In genomic region chr1:94865369-94865768, GRCh38 we compare ENCODE assay signal across 11 cellular contexts. TPM values are rescaled to one million over a fixed set of nuclear protein-coding genes. Genes with fewer than 3 reads are reported as not detected.
DNase-seq lines count a peak whose midpoint lies in the region; ATAC-seq and TF ChIP-seq lines count a peak whose summit lies in the region.
"Had no signal": no experiment of that assay in that cellular context is flagged by ENCODE, and none has a peak within 500 bp of the region (broad histone marks: within the 10 kb centered on the region; RNA-seq: fewer than 3 reads in every experiment).

No MANE protein-coding gene starts in this region.

- TF ChIP-seq POLR2A in stomach (IDR thresholded peaks at IDR 0.05) = no peak

- DNase-seq in LHCN-M2 (ENCODE audit: low read depth) (peak; percentile 94), dedifferentiated amniotic fluid mesenchymal stem cell (ENCODE audit: extremely low spot score) (peak; percentile 61), left lung (no peak), stomach (no peak), NCI-H1436 (lab: John Stamatoyannopoulos, UW) (no peak), Calu3 (no peak), HUDEP-2 (lab: John Stamatoyannopoulos, UW; ENCODE audit: unreplicated experiment in 76 of 76) (no peak)
- DNase-seq: erythroblast, Kasumi-1 had no signal

- no peak overlapping the region for H3K4me3 Mint-ChIP-seq in Calu3 (ENCODE audit: low read depth, unreplicated experiment)

- CTCF ChIA-PET in Calu3 (lab: Charles Lee) = no interaction called here

- H3K36me3 ChIP-seq in left lung (no peaks in the 10 kb centered on the region), stomach (peaks cover 0 to 13% (median 6%) of the 10 kb centered on the region in 4 donors)

- peaks cover 16% of the 10 kb centered on the region for H3K36me3 Mint-ChIP-seq in Calu3 (ENCODE audit: insufficient read depth, unreplicated experiment)

- H3K9me3 Mint-ChIP-seq in Calu3 (ENCODE audit: low read depth, unreplicated experiment) = no peaks in the 10 kb centered on the region

- TF ChIP-seq EP300 in stomach (IDR thresholded peaks at IDR 0.05) = no peak

- no TSS peak for BruUV-seq in Calu3 (replicated peaks; lab: Mats Ljungman, UMichigan)

- no peaks in the 10 kb centered on the region for H3K9me3 ChIP-seq in left lung
- no peaks in the 10 kb centered on the region for H3K9me3 ChIP-seq in stomach

- WGBS in stomach, 5 donors = 26 to 57% (median 44%) methylated on average over 4 of the region's 4 CpGs

- ATAC-seq in left lung = no peak
- ATAC-seq in GM18909 (IDR thresholded peaks at IDR 0.05; ENCODE audit: poor library complexity, unreplicated experiment) = no peak

- H3K27ac ChIP-seq in left lung (peak overlapping the region; percentile 75 to 92), stomach (peak overlapping the region; percentile 77 to 90 (median 84))

- H3K27me3 ChIP-seq in left lung (no peaks in the 10 kb centered on the region), stomach (no peaks in the 10 kb centered on the region)

- H3K27ac Mint-ChIP-seq in Calu3 (ENCODE audit: unreplicated experiment) = no peak overlapping the region

- intact Hi-C loops in left lung (cut with DNase I) = no loop called here
- intact Hi-C loops in stomach (cut with DNase I; ENCODE audit: low total_unique reads) = loop anchor here (10.0 kb wide), 1 partner anchor 49 kb away; no protein-coding TSS in a partner anchor
- intact Hi-C loops in Calu3 (cut with micrococcal nuclease; ENCODE audit: unreplicated experiment) = no loop called here

- H3K4me3 ChIP-seq in left lung (no peak overlapping the region), stomach (no peak overlapping the region)

- no peak for TF ChIP-seq CTCF in left lung (IDR thresholded peaks at IDR 0.05)
- no peak for TF ChIP-seq CTCF in stomach (IDR thresholded peaks at IDR 0.05)
- TF ChIP-seq CTCF in Calu3 (IDR thresholded peaks at IDR 0.05; ENCODE audit: unreplicated experiment) = no peak

- H3K4me1 ChIP-seq in left lung (peaks cover 24 to 32% of the 10 kb centered on the region in 2 donors), stomach (peaks cover 24 to 58% (median 48%) of the 10 kb centered on the region in 4 donors)

- peaks cover 50% of the 10 kb centered on the region for H3K4me1 Mint-ChIP-seq in Calu3 (ENCODE audit: low read depth, unreplicated experiment)

- H3K27me3 Mint-ChIP-seq in Calu3 (ENCODE audit: unreplicated experiment) = no peaks in the 10 kb centered on the region

RNA-seq across cellular contexts. Expression of gene SLC44A3, which starts 45.2 kb away (rescaled TPM):
- 1.2 and 1.5 TPM in 2 replicates for total RNA-seq in LHCN-M2 (2014; rRNA removed)
- 1.2 TPM for polyA plus RNA-seq in LHCN-M2 (2012)
- 10 to 100 TPM; 14.1 to 38.4 TPM for total RNA-seq in left lung
- 10 to 100 TPM in 2 of 5 donors, 1 to 10 TPM in 2, not detected in 1; 3.1 to 80.3 (median 12.5) TPM for total RNA-seq in stomach
- 10 to 100 TPM; 11.6 to 17.1 (median 12.0) TPM for polyA plus RNA-seq in stomach
- 32.0 and 34.5 TPM in 2 replicates for total RNA-seq in Calu3 (2022)
- total RNA-seq: OCI-LY7 had no signal

Comparison
In these comparisons a context has a peak if more than half of its experiments do, and no peak if none do; other contexts are left out.
1. DNase-seq: peak in LHCN-M2 (single experiment) and dedifferentiated amniotic fluid mesenchymal stem cell (single experiment); none in left lung (0 of 2), stomach (single experiment), NCI-H1436 (single experiment), Calu3 (single experiment) and HUDEP-2 (0 of 76).